21 cellular contexts compared by ENCODE assay signal in genomic region chr5:177459819-177460628, GRCh38.
"Had no signal": no experiment of that assay in that cellular context is flagged by ENCODE, and none has a peak within 500 bp of the region (broad histone marks: within the 10 kb centered on the region; RNA-seq: fewer than 3 reads in every experiment).

No MANE protein-coding gene starts in this region.

- H3K9me3 Mint-ChIP-seq: activated CD4-positive, alpha-beta T cell treated with anti-CD3 and anti-CD28 coated beads, Interleukin-2, amount 10 ng/mL, durations not matched to agents 7 days and 5 days; activated naive CD4-positive, alpha-beta T cell treated with anti-CD3 and anti-CD28 coated beads, Interleukin-2, amount 50 U/mL, for 72 hours; immature natural killer cell; natural killer cell treated with Interleukin-12 subunit alpha and Interleukin-12 subunit beta and Interleukin-15 and Interleukin-18, amount 100 ng/mL, for 72 hours; T-helper 2 cell treated with Interferon-gamma antibody and Interleukin-4, amounts not matched to agents 5 μg/mL and 100 μg/mL, for 36 hours had no signal

- H3K36me3 Mint-ChIP-seq: activated naive CD4-positive, alpha-beta T cell treated with anti-CD3 and anti-CD28 coated beads, Interleukin-2, amount 50 U/mL, for 72 hours; immature natural killer cell; natural killer cell treated with Interleukin-12 subunit alpha and Interleukin-12 subunit beta and Interleukin-15 and Interleukin-18, amount 100 ng/mL, for 72 hours had no signal

- H3K27me3 ChIP-seq: body of pancreas, heart left ventricle, pancreas, thyroid gland, uterus had no signal

- H3K27ac ChIP-seq: body of pancreas, coronary artery, epithelial cell of prostate, heart left ventricle, pancreas, thyroid gland, uterus had no signal

- H3K36me3 ChIP-seq: pancreas, uterus had no signal

- H3K27me3 Mint-ChIP-seq: activated CD4-positive, alpha-beta T cell treated with anti-CD3 and anti-CD28 coated beads, Interleukin-2, amount 10 ng/mL, durations not matched to agents 7 days and 5 days; natural killer cell treated with Interleukin-12 subunit alpha and Interleukin-12 subunit beta and Interleukin-15 and Interleukin-18, amount 100 ng/mL, for 72 hours had no signal

- DNase-seq: activated CD4-positive, alpha-beta T cell treated with anti-CD3 and anti-CD28 coated beads, Interleukin-2, amount 10 ng/mL, durations not matched to agents 7 days and 5 days; activated effector memory CD4-positive, alpha-beta T cell treated with anti-CD3 and anti-CD28 coated beads, Interleukin-2, amount 50 U/mL, for 16 hours; amniotic stem cell; body of pancreas; caudate nucleus; effector CD4-positive, alpha-beta T cell; foreskin melanocyte; immature natural killer cell; mesenchymal stem cell; stimulated activated CD4-positive, alpha-beta T cell treated with anti-CD3 and anti-CD28 coated beads, Interleukin-12 subunit alpha, Interleukin-12 subunit beta, amount 100 ng/mL, for 4 hours; stimulated activated CD4-positive, alpha-beta T cell treated with anti-CD3 and anti-CD28 coated beads, Interleukin-2, amount 100 ng/mL, for 24 hours; SW 1271; thyroid gland; uterus had no signal

- H3K4me3 Mint-ChIP-seq: activated CD4-positive, alpha-beta T cell treated with anti-CD3 and anti-CD28 coated beads, Interleukin-2, amount 10 ng/mL, durations not matched to agents 7 days and 5 days; immature natural killer cell; natural killer cell treated with Interleukin-12 subunit alpha and Interleukin-12 subunit beta and Interleukin-15 and Interleukin-18, amount 100 ng/mL, for 72 hours; T-helper 2 cell treated with Interferon-gamma antibody and Interleukin-4, amounts not matched to agents 5 μg/mL and 100 μg/mL, for 36 hours had no signal

- H3K27ac Mint-ChIP-seq: activated CD4-positive, alpha-beta T cell treated with anti-CD3 and anti-CD28 coated beads, Interleukin-2, amount 10 ng/mL, durations not matched to agents 7 days and 5 days; activated naive CD4-positive, alpha-beta T cell treated with anti-CD3 and anti-CD28 coated beads, Interleukin-2, amount 50 U/mL, for 72 hours; natural killer cell treated with Interleukin-12 subunit alpha and Interleukin-12 subunit beta and Interleukin-15 and Interleukin-18, amount 100 ng/mL, for 72 hours; T-helper 2 cell treated with Interferon-gamma antibody and Interleukin-4, amounts not matched to agents 5 μg/mL and 100 μg/mL, for 36 hours had no signal

- ATAC-seq: activated naive CD4-positive, alpha-beta T cell treated with anti-CD3 and anti-CD28 coated beads, Interleukin-2, amount 50 U/mL, for 72 hours; body of pancreas; heart left ventricle; natural killer cell treated with Interleukin-12 subunit alpha and Interleukin-12 subunit beta and Interleukin-15 and Interleukin-18, amount 100 ng/mL, for 72 hours; pancreas had no signal

- H3K9me3 ChIP-seq: body of pancreas, pancreas, thyroid gland, uterus had no signal

- H3K4me3 ChIP-seq: body of pancreas, coronary artery, heart left ventricle, pancreas, thyroid gland, uterus had no signal
